29 cellular contexts compared by ENCODE assay signal in the genomic region with DNA sequence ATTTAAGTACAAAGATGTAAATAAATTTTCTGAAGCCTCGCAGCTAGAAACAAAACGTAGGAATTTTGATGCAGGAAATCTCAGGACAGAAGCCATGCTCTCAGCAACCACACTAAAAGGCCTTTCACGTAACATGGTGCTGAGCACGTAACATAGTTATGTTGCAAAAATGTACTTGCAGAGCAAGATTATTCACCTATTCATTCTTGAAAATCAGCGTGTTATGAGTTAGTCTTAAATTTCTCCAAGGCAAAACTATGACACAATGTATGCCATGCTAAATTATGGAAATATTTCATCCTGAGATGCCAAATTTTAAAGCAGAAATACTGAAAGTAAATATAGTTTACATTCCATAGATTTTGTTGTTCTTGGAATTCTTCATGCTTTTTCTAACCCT.
"Had no signal": no experiment of that assay in that cellular context is flagged by ENCODE, and none has a peak within 500 bp of the region (broad histone marks: within the 10 kb centered on the region; RNA-seq: fewer than 3 reads in every experiment).

No MANE protein-coding gene starts in this region.

- H3K9me3 Mint-ChIP-seq: activated CD4-positive, alpha-beta memory T cell treated with anti-CD3 and anti-CD28 coated beads, Interleukin-2, amount 10 ng/mL, durations not matched to agents 7 days and 5 days; activated T-cell treated with anti-CD3 and anti-CD28 coated beads, Interleukin-2, amount 50 U/mL, for 72 hours had no signal

- H3K4me3 Mint-ChIP-seq: activated CD4-positive, alpha-beta memory T cell treated with anti-CD3 and anti-CD28 coated beads, Interleukin-2, amount 10 ng/mL, durations not matched to agents 7 days and 5 days; activated naive CD8-positive, alpha-beta T cell treated with anti-CD3 and anti-CD28 coated beads for 36 hours; activated T-cell treated with anti-CD3 and anti-CD28 coated beads, Interleukin-2, amount 50 U/mL, for 72 hours; activated T-helper 17 cell treated with anti-CD3 and anti-CD28 coated beads, Interleukin-2, amount 50 U/mL, for 72 hours had no signal

- DNase-seq: activated CD4-positive, alpha-beta memory T cell treated with anti-CD3 and anti-CD28 coated beads, Interleukin-2, amount 10 ng/mL, durations not matched to agents 7 days and 5 days; activated CD4-positive, alpha-beta T cell treated with anti-CD3 and anti-CD28 coated beads for 1 hour; activated CD4-positive, alpha-beta T cell treated with anti-CD3 and anti-CD28 coated beads for 48 hours; activated CD4-positive, CD25-positive, alpha-beta regulatory T cell; activated effector memory CD4-positive, alpha-beta T cell treated with anti-CD3 and anti-CD28 coated beads, Interleukin-2, amount 50 U/mL, for 16 hours; activated naive CD4-positive, alpha-beta T cell; activated naive CD4-positive, alpha-beta T cell treated with anti-CD3 and anti-CD28 coated beads, Interleukin-2, amount 50 U/mL, for 16 hours; activated naive CD8-positive, alpha-beta T cell treated with anti-CD3 and anti-CD28 coated beads for 36 hours; activated T-cell treated with anti-CD3 and anti-CD28 coated beads, Interleukin-2, amount 50 U/mL, for 1 hour; activated T-cell treated with anti-CD3 and anti-CD28 coated beads, Interleukin-2, amount 50 U/mL, for 72 hours; anterior cingulate cortex; KG1; NCI-H1092 treated with DMSO at 0.1 percent for 48 hours; NCI-H1417 treated with DMSO at 0.1 percent for 48 hours; NCI-H187 treated with DMSO at 0.1 percent for 48 hours; NCI-H2081 treated with DMSO at 0.1 percent for 48 hours; NCI-H226; NCI-H446 treated with DMSO at 0.1 percent for 48 hours; NCI-H524; Peyer's patch; RPMI8226; SIG-M5; SW 1271; T-helper 1 cell; T-helper 2 cell; T-helper 9 cell; WERI-Rb-1 had no signal

- H3K36me3 Mint-ChIP-seq: activated naive CD8-positive, alpha-beta T cell treated with anti-CD3 and anti-CD28 coated beads for 36 hours had no signal

- H3K4me3 ChIP-seq: breast epithelium, Peyer's patch had no signal

- H3K4me1 ChIP-seq: breast epithelium, Peyer's patch had no signal

- H3K27me3 ChIP-seq: breast epithelium, Peyer's patch had no signal

- H3K4me1 Mint-ChIP-seq: activated CD4-positive, alpha-beta memory T cell treated with anti-CD3 and anti-CD28 coated beads, Interleukin-2, amount 10 ng/mL, durations not matched to agents 7 days and 5 days; activated naive CD8-positive, alpha-beta T cell treated with anti-CD3 and anti-CD28 coated beads for 36 hours; activated T-helper 17 cell treated with anti-CD3 and anti-CD28 coated beads, Interleukin-2, amount 50 U/mL, for 72 hours had no signal

- H3K27ac Mint-ChIP-seq: activated CD4-positive, alpha-beta memory T cell treated with anti-CD3 and anti-CD28 coated beads, Interleukin-2, amount 10 ng/mL, durations not matched to agents 7 days and 5 days; activated naive CD8-positive, alpha-beta T cell treated with anti-CD3 and anti-CD28 coated beads for 36 hours; activated T-cell treated with anti-CD3 and anti-CD28 coated beads, Interleukin-2, amount 50 U/mL, for 72 hours; activated T-helper 17 cell treated with anti-CD3 and anti-CD28 coated beads, Interleukin-2, amount 50 U/mL, for 72 hours had no signal

- H3K9me3 ChIP-seq: breast epithelium, Peyer's patch had no signal

- H3K36me3 ChIP-seq: breast epithelium, Peyer's patch, WERI-Rb-1 had no signal

- H3K27me3 Mint-ChIP-seq: activated CD4-positive, alpha-beta memory T cell treated with anti-CD3 and anti-CD28 coated beads, Interleukin-2, amount 10 ng/mL, durations not matched to agents 7 days and 5 days; activated naive CD8-positive, alpha-beta T cell treated with anti-CD3 and anti-CD28 coated beads for 36 hours; activated T-helper 17 cell treated with anti-CD3 and anti-CD28 coated beads, Interleukin-2, amount 50 U/mL, for 72 hours had no signal
